ENCODE assay signal across 13 cellular contexts in the genomic region with DNA sequence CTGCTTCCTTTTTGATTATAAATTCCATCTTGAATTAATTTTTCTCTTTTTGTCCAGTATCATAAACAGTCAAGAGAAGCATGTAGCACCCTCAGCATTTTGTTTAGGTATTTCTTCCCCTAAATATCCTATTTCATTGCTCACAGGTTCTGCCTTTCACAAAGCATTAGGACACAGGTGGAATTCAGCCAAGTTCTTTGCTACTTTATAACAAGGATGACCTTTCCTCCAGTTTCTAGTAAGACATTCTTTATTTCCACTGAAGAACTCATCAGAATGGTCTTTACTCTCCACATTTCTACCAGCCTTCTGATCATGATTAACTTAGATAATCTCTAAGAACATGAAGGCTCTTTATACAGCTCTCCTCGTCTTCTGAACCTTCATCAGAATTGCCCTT. TPM values are rescaled to one million over a fixed set of nuclear protein-coding genes. Genes with fewer than 3 reads are reported as not detected.
A peak's percentile ranks its signal among the peaks of the same experiment; 100 is the strongest.
DNase-seq lines count a peak whose midpoint lies in the region; ATAC-seq and TF ChIP-seq lines count a peak whose summit lies in the region.
"Had no signal": no experiment of that assay in that cellular context is flagged by ENCODE, and none has a peak within 500 bp of the region (broad histone marks: within the 10 kb centered on the region; RNA-seq: fewer than 3 reads in every experiment).

No MANE protein-coding gene starts in this region.

- H3K4me3 Mint-ChIP-seq in activated T-helper 17 cell treated with anti-CD3 and anti-CD28 coated beads, Interleukin-2, amount 50 U/mL, for 72 hours: no peak overlapping the region
- H3K4me3 Mint-ChIP-seq: CD4-positive, CD25-positive, alpha-beta regulatory T cell had no signal

- H3K27me3 Mint-ChIP-seq in activated T-helper 17 cell treated with anti-CD3 and anti-CD28 coated beads, Interleukin-2, amount 50 U/mL, for 72 hours: no peaks in the 10 kb centered on the region
- H3K27me3 Mint-ChIP-seq: CD4-positive, CD25-positive, alpha-beta regulatory T cell had no signal

- H3K9me3 ChIP-seq in parathyroid adenoma (ENCODE audit: control insufficient read depth, low read length): no peaks in the 10 kb centered on the region
- H3K9me3 ChIP-seq in spleen: no peaks in the 10 kb centered on the region

- peak overlapping the region; percentile 81 for H3K27ac ChIP-seq in parathyroid adenoma
- H3K27ac ChIP-seq in spleen: peak overlapping the region in 1 of 8 donors; percentile 11
- H3K27ac ChIP-seq: cardiac muscle cell had no signal

- WGBS in spleen, 5 donors: 72 to 83% (median 81%) methylated on average over 1 of the region's 1 CpG

- no peaks in the 10 kb centered on the region for H3K27me3 ChIP-seq in parathyroid adenoma (ENCODE audit: control insufficient read depth, insufficient read depth, low read length)
- H3K27me3 ChIP-seq in spleen (replicated peaks in 1 of 7): no peaks in the 10 kb centered on the region

- TF ChIP-seq CTCF in AG09319 (IDR thresholded peaks at IDR 0.05; ENCODE audit: low read depth, low read length) (no peak), fibroblast of the aortic adventitia (IDR thresholded peaks at IDR 0.05; ENCODE audit: insufficient read depth, low read length) (no peak), parathyroid adenoma (IDR thresholded peaks at IDR 0.05) (no peak), spleen (IDR thresholded peaks at IDR 0.05 in 8 of 11, conservative IDR thresholded peaks at IDR 0.05 in 3 of 11) (no peak)

- no peaks in the 10 kb centered on the region for H3K36me3 Mint-ChIP-seq in activated T-helper 17 cell treated with anti-CD3 and anti-CD28 coated beads, Interleukin-2, amount 50 U/mL, for 72 hours (ENCODE audit: low read depth)
- H3K36me3 Mint-ChIP-seq: CD4-positive, CD25-positive, alpha-beta regulatory T cell had no signal

- no peak overlapping the region for H3K4me3 ChIP-seq in fibroblast of the aortic adventitia (ENCODE audit: low read depth, low read length)
- no peak overlapping the region for H3K4me3 ChIP-seq in parathyroid adenoma (ENCODE audit: low read depth, low read length)
- no peak overlapping the region for H3K4me3 ChIP-seq in spleen
- H3K4me3 ChIP-seq: cardiac muscle cell had no signal

- H3K4me1 ChIP-seq in parathyroid adenoma (peaks cover 18% of the 10 kb centered on the region), spleen (peaks cover 0 to 3% (median 0%) of the 10 kb centered on the region in 6 donors)

- TF ChIP-seq POLR2A in spleen (IDR thresholded peaks at IDR 0.05): no peak

- H3K79me2 ChIP-seq in parathyroid adenoma: no peaks in the 10 kb centered on the region

- intact Hi-C loops in spleen (cut with DNase I; ENCODE audit: low total_unique reads): loop anchor here (5.0 kb wide), 1 partner anchor 560 kb away; no protein-coding TSS in a partner anchor

- H2AFZ ChIP-seq in parathyroid adenoma: peak overlapping the region; percentile 73

- H3K36me3 ChIP-seq in parathyroid adenoma (ENCODE audit: control insufficient read depth, insufficient read depth, low read length): no peaks in the 10 kb centered on the region
- no peaks in the 10 kb centered on the region for H3K36me3 ChIP-seq in spleen
- H3K36me3 ChIP-seq: cardiac muscle cell had no signal

- ATAC-seq in activated T-helper 17 cell treated with anti-CD3 and anti-CD28 coated beads, Interleukin-2, amount 50 U/mL, for 72 hours (replicated peaks): no peak
- ATAC-seq in HG02571 (IDR thresholded peaks at IDR 0.05; ENCODE audit: unreplicated experiment): no peak
- ATAC-seq: Panc1 had no signal

- peaks cover 4% of the 10 kb centered on the region for H3K4me1 Mint-ChIP-seq in activated T-helper 17 cell treated with anti-CD3 and anti-CD28 coated beads, Interleukin-2, amount 50 U/mL, for 72 hours

- peak overlapping the region; percentile 30 for H3K27ac Mint-ChIP-seq in activated T-helper 17 cell treated with anti-CD3 and anti-CD28 coated beads, Interleukin-2, amount 50 U/mL, for 72 hours

- DNase-seq in AG09319 (ENCODE audit: extremely low read depth, low read depth) (peak; percentile 47), fibroblast of the aortic adventitia (ENCODE audit: low read depth) (peak; percentile 81), SW 1271 (lab: John Stamatoyannopoulos, UW) (no peak), amygdala (lab: John Stamatoyannopoulos, UW) (no peak), spleen (no peak)
- DNase-seq: activated CD4-positive, alpha-beta T cell treated with anti-CD3 and anti-CD28 coated beads, Interleukin-2, amount 50 U/mL, for 1 hour; CD4-positive, CD25-positive, alpha-beta regulatory T cell; NCI-H1105 had no signal

- H3K4me2 ChIP-seq in parathyroid adenoma (ENCODE audit: low read length): no peak overlapping the region

- H3K9me3 Mint-ChIP-seq in activated T-helper 17 cell treated with anti-CD3 and anti-CD28 coated beads, Interleukin-2, amount 50 U/mL, for 72 hours: no peaks in the 10 kb centered on the region
- H3K9me3 Mint-ChIP-seq: CD4-positive, CD25-positive, alpha-beta regulatory T cell had no signal

- no peak overlapping the region for H3K9ac ChIP-seq in parathyroid adenoma

RNA-seq across cellular contexts. Expression of a gene that starts 7.4 kb away (rescaled TPM):
- total RNA-seq in activated T-helper 17 cell treated with anti-CD3 and anti-CD28 coated beads, Interleukin-2, amount 50 U/mL, for 72 hours: 1 to 10 TPM; 1.1 to 2.6 TPM
- total RNA-seq in fibroblast of the aortic adventitia (ENCODE audit: low replicate concordance) (1.2 and 2.0 TPM in 2 replicates), spleen (1 to 10 TPM in 6 of 7 donors, under 1 TPM in 1; 0.79 to 5.4 (median 2.2) TPM)
- polyA plus RNA-seq in spleen: 1 to 10 TPM in 1 of 3 donors, under 1 TPM in 2; 0.37 to 1.4 (median 0.86) TPM
- polyA plus RNA-seq: cardiac muscle cell had no signal

Comparison
In these comparisons a context has a peak if more than half of its experiments do, and no peak if none do; other contexts are left out.
1. DNase-seq: peak in AG09319 (single experiment) and fibroblast of the aortic adventitia (single experiment); none in SW 1271 (0 of 2), amygdala (0 of 56) and spleen (single experiment).